In the genomic region with DNA sequence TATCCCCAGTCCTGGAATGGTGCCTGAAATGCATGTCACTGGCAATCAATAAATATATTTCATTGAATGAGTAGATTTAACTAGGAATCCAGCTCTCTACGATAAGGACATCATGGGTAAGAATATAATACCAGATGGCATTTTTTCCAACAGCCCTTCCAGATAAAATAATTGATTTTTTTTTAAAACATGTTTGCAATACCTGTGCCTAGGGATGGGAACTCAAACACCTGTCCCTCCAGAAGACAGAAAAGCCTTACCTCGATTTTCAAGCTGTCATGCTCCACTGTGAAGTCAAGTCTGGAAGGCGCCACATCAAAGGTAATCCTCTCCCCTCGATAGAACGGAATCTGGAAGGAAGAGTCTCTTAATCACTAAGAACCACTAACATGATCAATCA, we compare ENCODE assay signal across 8 cellular contexts. TPM values are rescaled to one million over a fixed set of nuclear protein-coding genes. Genes with fewer than 3 reads are reported as not detected.
A peak's percentile ranks its signal among the peaks of the same experiment; 100 is the strongest.
DNase-seq lines count a peak whose midpoint lies in the region; ATAC-seq, FAIRE-seq and TF ChIP-seq lines count a peak whose summit lies in the region.
"Not testable (repeated sequence)": the region's sequence is repeated elsewhere in the genome, so short reads cannot be mapped to it uniquely, and the experiment has no call there.

No MANE protein-coding gene starts in this region.

- not testable (repeated sequence) for H3K27me3 Mint-ChIP-seq in Caco-2 (ENCODE audit: insufficient read depth, unreplicated experiment); Calu3 (ENCODE audit: unreplicated experiment)

- POLR2A ChIA-PET in Caco-2 (lab: Charles Lee); OCI-LY7 (lab: Charles Lee); Panc1 (lab: Charles Lee); GM12878 (lab: Charles Lee); HepG2 (lab: Yijun Ruan, JAX): not testable (repeated sequence)

- WGBS in GM12878 (ENCODE audit: insufficient coverage, insufficient replicate concordance, low lambda C conversion rate, missing lambda C conversion rate) = no CpG with 5 or more reads among the region's 5 CpGs
- no CpG with 5 or more reads among the region's 5 CpGs for WGBS in body of pancreas, 2 donors
- no CpG with 5 or more reads among the region's 5 CpGs for WGBS in HepG2 (ENCODE audit: low lambda C conversion rate)
- WGBS in pancreas, 2 donors = no CpG with 5 or more reads among the region's 5 CpGs

- H3K4me1 Mint-ChIP-seq in Caco-2 (ENCODE audit: low read depth, unreplicated experiment); Calu3 (ENCODE audit: low read depth, unreplicated experiment): not testable (repeated sequence)

- BruUV-seq in Caco-2 (replicated peaks; lab: Mats Ljungman, UMichigan) (TSS peak; percentile 43), Calu3 (replicated peaks; lab: Mats Ljungman, UMichigan) (TSS peak; percentile 29), OCI-LY7 (replicated peaks; lab: Mats Ljungman, UMichigan) (TSS peak; percentile 52), Panc1 (replicated peaks; lab: Mats Ljungman, UMichigan) (TSS peak; percentile 63), GM12878 (replicated peaks; lab: Mats Ljungman, UMichigan) (TSS peak; percentile 39), HepG2 (replicated peaks; lab: Mats Ljungman, UMichigan) (TSS peak; percentile 43)

- not testable (repeated sequence) for FAIRE-seq in GM12878 (lab: Jason Lieb, UNC); HepG2 (lab: Jason Lieb, UNC); pancreas (lab: Jason Lieb, UNC)

- H3K27ac ChIP-seq in OCI-LY7 (ENCODE audit: low read depth, low read length, poor library complexity, severe bottlenecking); Panc1 (ENCODE audit: low read length); GM12878 (ENCODE audit: control insufficient read depth, insufficient read depth); body of pancreas; HepG2 (ENCODE audit: extremely low read length, insufficient read depth, low read length); pancreas: not testable (repeated sequence)

- not testable (repeated sequence) for H3K36me3 Mint-ChIP-seq in Caco-2 (ENCODE audit: insufficient read depth, unreplicated experiment); Calu3 (ENCODE audit: insufficient read depth, unreplicated experiment)

- H4K20me1 ChIP-seq in OCI-LY7 (ENCODE audit: insufficient read depth, low read length); GM12878 (ENCODE audit: control insufficient read depth, insufficient read depth); HepG2 (ENCODE audit: insufficient read depth, low read length): not testable (repeated sequence)

- TF ChIP-seq CTCF in Caco-2 (IDR thresholded peaks at IDR 0.05; ENCODE audit: insufficient read depth in 1 of 2, low read depth in 1 of 2, low read length in 1 of 2, severe bottlenecking in 1 of 2, unreplicated experiment in 1 of 2); Calu3 (IDR thresholded peaks at IDR 0.05; ENCODE audit: unreplicated experiment); OCI-LY7 (conservative IDR thresholded peaks at IDR 0.05; ENCODE audit: low read length); Panc1 (IDR thresholded peaks at IDR 0.05); GM12878 (IDR thresholded peaks at IDR 0.05 in 2 of 3, conservative IDR thresholded peaks at IDR 0.05 in 1 of 3; ENCODE audit: control insufficient read depth in 2 of 3, extremely low read depth in 1 of 3, insufficient read depth in 1 of 3, low read depth in 3 of 3, low read length in 3 of 3); body of pancreas (IDR thresholded peaks at IDR 0.05); HepG2 (CRISPR knock-in tag; IDR thresholded peaks at IDR 0.05); pancreas (IDR thresholded peaks at IDR 0.05): not testable (repeated sequence)

- not testable (repeated sequence) for H3K27me3 ChIP-seq in Caco-2 (replicated peaks; ENCODE audit: control insufficient read depth, insufficient read depth, low read length); Panc1 (ENCODE audit: control insufficient read depth, insufficient read depth, low read length); GM12878 (replicated peaks in 1 of 2; ENCODE audit: control insufficient read depth in 2 of 2, insufficient read depth in 2 of 2, low read length in 1 of 2); body of pancreas; HepG2 (ENCODE audit: control insufficient read depth in 1 of 2, insufficient read depth in 2 of 2, low read length in 2 of 2); pancreas

- CTCF ChIA-PET in Caco-2 (lab: Charles Lee); Calu3 (lab: Charles Lee); OCI-LY7 (lab: Charles Lee; ENCODE audit: unreplicated experiment); Panc1 (lab: Charles Lee); GM12878 (lab: Yijun Ruan, JAX); HepG2 (lab: Yijun Ruan, JAX; ENCODE audit: low intra/inter-chr PET ratio, low total read pairs): not testable (repeated sequence)

- not testable (repeated sequence) for TF ChIP-seq POLR2A in GM12878 (IDR thresholded peaks at IDR 0.05; ENCODE audit: low read depth, low read length); body of pancreas (IDR thresholded peaks at IDR 0.05); HepG2 (IDR thresholded peaks at IDR 0.05; ENCODE audit: insufficient read depth in 1 of 2, low read depth in 2 of 2, low read length in 2 of 2)

- ATAC-seq in Panc1, GM12878, HepG2: not testable (repeated sequence)
- ATAC-seq in body of pancreas = peak; percentile 81
- ATAC-seq in pancreas = peak; percentile 56 to 74 (median 70)

- not testable (repeated sequence) for H3K36me3 ChIP-seq in Caco-2 (ENCODE audit: control insufficient read depth, insufficient read depth, low read length); OCI-LY7 (ENCODE audit: insufficient read depth, low read length); Panc1 (ENCODE audit: control insufficient read depth, insufficient read depth, low read length); GM12878 (ENCODE audit: control insufficient read depth in 2 of 2, insufficient read depth in 2 of 2, low read length in 1 of 2); body of pancreas (replicated peaks in 1 of 2; ENCODE audit: insufficient read depth in 1 of 2, low read depth in 2 of 2); HepG2 (replicated peaks in 1 of 2; ENCODE audit: control insufficient read depth in 1 of 2, insufficient read depth in 2 of 2, low read length in 2 of 2); pancreas

- H3K4me3 ChIP-seq in Caco-2 (ENCODE audit: low read depth, low read length); OCI-LY7 (ENCODE audit: low read depth, low read length, poor library complexity, severe bottlenecking); Panc1 (ENCODE audit: low read depth in 2 of 2, low read length in 2 of 2); GM12878; body of pancreas; HepG2 (replicated peaks in 1 of 3; ENCODE audit: insufficient read depth in 1 of 3, low read depth in 2 of 3, low read length in 3 of 3); pancreas: not testable (repeated sequence)

- not testable (repeated sequence) for H3K4me1 ChIP-seq in Caco-2; OCI-LY7 (ENCODE audit: insufficient read depth, low read length, poor library complexity, severe bottlenecking); Panc1 (ENCODE audit: control insufficient read depth, insufficient read depth, low read length); GM12878 (ENCODE audit: control insufficient read depth, insufficient read depth, low read length); body of pancreas; HepG2 (ENCODE audit: insufficient read depth, low read length); pancreas

- H3K9ac ChIP-seq in GM12878 (ENCODE audit: control insufficient read depth, insufficient read depth, low read length); HepG2 (ENCODE audit: insufficient read depth, low read depth, low read length): not testable (repeated sequence)

- not testable (repeated sequence) for H3K4me3 Mint-ChIP-seq in Caco-2 (ENCODE audit: unreplicated experiment); Calu3 (ENCODE audit: low read depth, unreplicated experiment)

- H2AFZ ChIP-seq in OCI-LY7 (ENCODE audit: low read length); GM12878 (ENCODE audit: control insufficient read depth, low read depth, low read length); HepG2 (ENCODE audit: low read length): not testable (repeated sequence)

- in situ Hi-C loops in Panc1 (cut with HindIII; ENCODE audit: low pct_unique_long_range_greater_than_20kb, low sequenced_read_pairs); GM12878 (cut with MboI); HepG2 (cut with HindIII; ENCODE audit: extremely low pct_ligation_motif_present, low pct_unique_long_range_greater_than_20kb): not testable (repeated sequence)

- H3K79me2 ChIP-seq in OCI-LY7 (ENCODE audit: insufficient read depth, low read depth, low read length); GM12878 (ENCODE audit: control insufficient read depth, insufficient read depth, low read length); HepG2 (ENCODE audit: insufficient read depth, low read length): not testable (repeated sequence)

- H3K4me2 ChIP-seq in OCI-LY7 (ENCODE audit: low read length); GM12878 (ENCODE audit: control insufficient read depth, insufficient read depth); HepG2 (ENCODE audit: low read depth, low read length): not testable (repeated sequence)

- H3K9me3 Mint-ChIP-seq in Caco-2 (ENCODE audit: unreplicated experiment); Calu3 (ENCODE audit: low read depth, unreplicated experiment): not testable (repeated sequence)

- not testable (repeated sequence) for TF ChIP-seq EP300 in GM12878 (IDR thresholded peaks at IDR 0.05; ENCODE audit: borderline replicate concordance in 1 of 2, control insufficient read depth in 1 of 2, low read depth in 2 of 2, low read length in 2 of 2); HepG2 (IDR thresholded peaks at IDR 0.05; ENCODE audit: low read depth in 2 of 2, low read length in 2 of 2); HepG2 (CRISPR knock-in tag; IDR thresholded peaks at IDR 0.05; ENCODE audit: borderline replicate concordance)

- SMC1A ChIA-PET in GM12878 (lab: Charles Lee; ENCODE audit: uncharacterized antibody, unreplicated experiment) = not testable (repeated sequence)

- not testable (repeated sequence) for DNase-seq in Caco-2; Calu3; OCI-LY7 (ENCODE audit: low spot score); Panc1 (ENCODE audit: low read depth, low spot score); GM12878 (ENCODE audit: low read depth, low spot score); body of pancreas; HepG2 (ENCODE audit: low spot score); pancreas

- not testable (repeated sequence) for H3K27ac Mint-ChIP-seq in Caco-2 (ENCODE audit: unreplicated experiment); Calu3 (ENCODE audit: unreplicated experiment)

- not testable (repeated sequence) for H3K9me3 ChIP-seq in Caco-2; OCI-LY7 (ENCODE audit: low read length); Panc1 (ENCODE audit: control insufficient read depth, insufficient read depth, low read depth, low read length); GM12878 (replicated peaks; ENCODE audit: control insufficient read depth, insufficient read depth, low read length); body of pancreas; HepG2 (ENCODE audit: low read length); pancreas

- TF ChIP-seq RAD21 in GM12878 (IDR thresholded peaks at IDR 0.05; ENCODE audit: insufficient read depth, low read depth, low read length); HepG2 (CRISPR knock-in tag; IDR thresholded peaks at IDR 0.05): not testable (repeated sequence)

- RAD21 ChIA-PET in GM12878 (lab: Charles Lee; ENCODE audit: unreplicated experiment) = not testable (repeated sequence)

- intact Hi-C loops in Caco-2 (cut with micrococcal nuclease; ENCODE audit: unreplicated experiment); Calu3 (cut with micrococcal nuclease; ENCODE audit: unreplicated experiment); OCI-LY7 (cut with micrococcal nuclease; ENCODE audit: unreplicated experiment); Panc1 (cut with micrococcal nuclease; ENCODE audit: unreplicated experiment); GM12878 (cut with micrococcal nuclease; ENCODE audit: unreplicated experiment); body of pancreas (cut with DNase I); HepG2 (cut with micrococcal nuclease; ENCODE audit: unreplicated experiment); pancreas (cut with DNase I): not testable (repeated sequence)

- not testable (repeated sequence) for H3K9me2 ChIP-seq in OCI-LY7 (ENCODE audit: insufficient read depth, low read length)

RNA-seq across cellular contexts. Expression of a gene that starts 20.0 kb away (rescaled TPM):
- total RNA-seq in Caco-2 (2022) (142 and 153 TPM in 2 replicates), Calu3 (2022) (234 and 236 TPM in 2 replicates), OCI-LY7 (2022) (74.0 and 80.2 TPM in 2 replicates), Panc1 (2021; ENCODE audit: unreplicated experiment) (293 TPM), GM12878 (2014; rRNA removed) (74.9 and 75.9 TPM in 2 replicates), GM12878 (2014; rRNA removed; fragmentation: Illumina TruSeq; extraction: Trizol) (53.6 and 59.3 TPM in 2 replicates), GM12878 (2021) (97.6 and 101 TPM in 2 replicates), body of pancreas (100 to 1,000 TPM in 1 of 2 donors, 10 to 100 TPM in 1; 89.0 to 172 TPM), HepG2 (2016; rRNA removed; fragmentation: Illumina TruSeq; extraction: Trizol) (122 and 217 TPM in 2 replicates), pancreas (100 to 1,000 TPM; 193 to 296 (median 209) TPM)
- 60.8 and 65.0 TPM in 2 replicates for total RNA-seq in OCI-LY7 (2014; rRNA removed; shearing (Covaris generic))
- 405 TPM for polyA plus RNA-seq in Panc1 (2012; ENCODE audit: insufficient read length)
- total RNA-seq in GM12878 (2013; cell fraction: nucleolus; rRNA removed) = 68.9 and 72.2 TPM in 2 replicates
- 59.0 TPM for polyA plus RNA-seq in GM12878 (2011; ENCODE audit: low read depth)
- polyA plus RNA-seq in GM12878 (2011; rRNA removed) (29.3 and 71.4 TPM in 2 replicates), GM12878 (2014; fragmentation: Illumina TruSeq; extraction: Trizol) (70.0 and 83.8 TPM in 2 replicates), GM12878 (2014; fragmentation: Nextera tagmentation; extraction: Ambion mirVana) (10 to 100 TPM; 30.2 to 42.7 TPM), GM12878 (2014; rRNA removed) (47.8 and 64.1 TPM in 2 replicates), GM12878 (2016; fragmentation: Nextera tagmentation; extraction: Ambion mirVana) (100 to 1,000 TPM; 105 to 110 TPM), HepG2 (2011; rRNA removed) (372 and 518 TPM in 2 replicates), pancreas (100 to 1,000 TPM; 109 to 124 TPM)
- polyA plus RNA-seq in GM12878 (2011; cell fraction: cytosol; rRNA removed) = 61.5 and 61.9 TPM in 2 replicates
- polyA plus RNA-seq in GM12878 (2011; cell fraction: nucleus; rRNA removed) = 78.2 and 89.6 TPM in 2 replicates
- 63.0 and 74.3 TPM in 2 replicates for polyA plus RNA-seq in GM12878 (2012)
- 71.4 and 110 TPM in 2 replicates for polyA minus RNA-seq in GM12878 (2011; rRNA and poly(A)+ RNA removed)
- polyA minus RNA-seq in GM12878 (2011; cell fraction: cytosol; rRNA and poly(A)+ RNA removed) = 42.8 and 55.1 TPM in 2 replicates
- polyA minus RNA-seq in GM12878 (2011; cell fraction: nucleus; rRNA and poly(A)+ RNA removed) = 19.6 and 26.1 TPM in 2 replicates
- 46.7 and 50.8 TPM in 2 replicates for total RNA-seq in HepG2 (2016; cell fraction: cytosol; rRNA removed; fragmentation: Illumina TruSeq; extraction: Trizol; ENCODE audit: low read depth)
- total RNA-seq in HepG2 (2016; cell fraction: insoluble cytoplasmic fraction; rRNA removed; fragmentation: Illumina TruSeq; extraction: Trizol) = 111 and 216 TPM in 2 replicates
- total RNA-seq in HepG2 (2016; cell fraction: membrane; rRNA removed; fragmentation: Illumina TruSeq; extraction: Trizol) = 81.2 and 84.7 TPM in 2 replicates
- total RNA-seq in HepG2 (2016; cell fraction: nucleus; rRNA removed; fragmentation: Illumina TruSeq; extraction: Trizol) = 242 and 298 TPM in 2 replicates
- polyA plus RNA-seq in HepG2 (2011; cell fraction: cytosol; rRNA removed) = 323 and 357 TPM in 2 replicates
- polyA plus RNA-seq in HepG2 (2011; cell fraction: nucleus; rRNA removed) = 366 and 382 TPM in 2 replicates
- 316 and 486 TPM in 2 replicates for polyA plus RNA-seq in HepG2 (2012)
- 28.4 and 28.9 TPM in 2 replicates for polyA plus RNA-seq in HepG2 (2016; cell fraction: cytosol; fragmentation: Illumina TruSeq; extraction: Trizol; ENCODE audit: low read depth)
- polyA plus RNA-seq in HepG2 (2016; cell fraction: insoluble cytoplasmic fraction; fragmentation: Illumina TruSeq; extraction: Trizol; ENCODE audit: low read depth) = 110 and 140 TPM in 2 replicates
- 63.9 and 69.0 TPM in 2 replicates for polyA plus RNA-seq in HepG2 (2016; cell fraction: membrane; fragmentation: Illumina TruSeq; extraction: Trizol; ENCODE audit: low read depth)
- 396 and 413 TPM in 2 replicates for polyA plus RNA-seq in HepG2 (2016; cell fraction: nucleus; fragmentation: Illumina TruSeq; extraction: Trizol; ENCODE audit: insufficient read depth, low read depth)
- 130 and 401 TPM in 2 replicates for polyA minus RNA-seq in HepG2 (2011; rRNA and poly(A)+ RNA removed; ENCODE audit: low replicate concordance)
- 255 and 305 TPM in 2 replicates for polyA minus RNA-seq in HepG2 (2011; cell fraction: cytosol; rRNA and poly(A)+ RNA removed)
- 114 and 160 TPM in 2 replicates for polyA minus RNA-seq in HepG2 (2011; cell fraction: nucleus; rRNA and poly(A)+ RNA removed)
